8 cellular contexts compared by ENCODE assay signal in genomic region chr1:111738436-111739221, GRCh38. TPM values are rescaled to one million over a fixed set of nuclear protein-coding genes. Genes with fewer than 3 reads are reported as not detected.
DNase-seq lines count a peak whose midpoint lies in the region; ATAC-seq lines count a peak whose summit lies in the region.

No MANE protein-coding gene starts in this region.

- intact Hi-C loops in activated CD4-positive, alpha-beta memory T cell treated with anti-CD3 and anti-CD28 coated beads for 36 hours (cut with micrococcal nuclease): loop anchor here (1.0 to 5.0 kb wide), 3 partner anchors 17 to 136 kb away; partner anchors contain the start of gene DDX20

- ATAC-seq in GM18907 (IDR thresholded peaks at IDR 0.05; ENCODE audit: unreplicated experiment) (peak; percentile 54), HG03095 (IDR thresholded peaks at IDR 0.05; ENCODE audit: unreplicated experiment) (peak; percentile 28)

- no peak overlapping the region for H3K27ac Mint-ChIP-seq in activated CD4-positive, alpha-beta memory T cell treated with anti-CD3 and anti-CD28 coated beads for 36 hours

- H3K27ac ChIP-seq in epithelial cell of prostate (peak overlapping the region; percentile 79), substantia nigra (ENCODE audit: low read depth, low read length, poor library complexity, severe bottlenecking) (peak overlapping the region; percentile 81)

- POLR2A ChIA-PET in activated CD4-positive, alpha-beta memory T cell treated with anti-CD3 and anti-CD28 coated beads for 36 hours (lab: Charles Lee): interaction anchor here (1.0 to 2.9 kb wide), 5 partner anchors 16 to 231 kb away, joined by 3 to 12 read pairs (median 3); partner anchors contain the start of gene DDX20

- no peaks in the 10 kb centered on the region for H3K9me3 Mint-ChIP-seq in activated CD4-positive, alpha-beta memory T cell treated with anti-CD3 and anti-CD28 coated beads for 36 hours

- H3K36me3 Mint-ChIP-seq in activated CD4-positive, alpha-beta memory T cell treated with anti-CD3 and anti-CD28 coated beads for 36 hours: no peaks in the 10 kb centered on the region

- H3K4me3 Mint-ChIP-seq in activated CD4-positive, alpha-beta memory T cell treated with anti-CD3 and anti-CD28 coated beads for 36 hours: peak overlapping the region; percentile 84

- CTCF ChIA-PET in activated CD4-positive, alpha-beta memory T cell treated with anti-CD3 and anti-CD28 coated beads for 36 hours (lab: Charles Lee): interaction anchor here (0.6 to 6.7 kb wide), 13 partner anchors 10 to 515 kb away, joined by 3 to 68 read pairs (median 3); no protein-coding TSS in a partner anchor

- H3K27me3 Mint-ChIP-seq in activated CD4-positive, alpha-beta memory T cell treated with anti-CD3 and anti-CD28 coated beads for 36 hours: peaks cover 28% of the 10 kb centered on the region

- peaks cover 11% of the 10 kb centered on the region for H3K4me1 Mint-ChIP-seq in activated CD4-positive, alpha-beta memory T cell treated with anti-CD3 and anti-CD28 coated beads for 36 hours (ENCODE audit: low read depth)

- DNase-seq in C1 segment of cervical spinal cord (lab: John Stamatoyannopoulos, UW) (peak in 11 of 14 donors; percentile 42 to 78 (median 65)), NCI-H345 treated with DMSO at 0.1 percent for 48 hours (lab: John Stamatoyannopoulos, UW; ENCODE audit: unreplicated experiment) (peak; percentile 78), epithelial cell of prostate (ENCODE audit: low read depth, low spot score) (no peak), middle frontal gyrus (ENCODE audit: extremely low spot score, low spot score) (peak; percentile 69), substantia nigra (lab: John Stamatoyannopoulos, UW) (peak in 48 of 49 donors; percentile 28 to 85 (median 60))
- DNase-seq in activated CD4-positive, alpha-beta memory T cell treated with anti-CD3 and anti-CD28 coated beads for 36 hours: peak; percentile 59

RNA-seq across cellular contexts. Expression of gene INKA2, which starts 0.6 kb away (rescaled TPM):
- total RNA-seq in activated CD4-positive, alpha-beta memory T cell treated with anti-CD3 and anti-CD28 coated beads for 36 hours: 1 to 10 TPM; 1.4 to 2.3 TPM

RNA-seq across cellular contexts. Expression of gene DDX20, which starts 17.1 kb away (rescaled TPM):
- total RNA-seq in activated CD4-positive, alpha-beta memory T cell treated with anti-CD3 and anti-CD28 coated beads for 36 hours: 10 to 100 TPM; 14.2 to 15.9 TPM
